1 cellular context compared by ENCODE assay signal in the genomic region with DNA sequence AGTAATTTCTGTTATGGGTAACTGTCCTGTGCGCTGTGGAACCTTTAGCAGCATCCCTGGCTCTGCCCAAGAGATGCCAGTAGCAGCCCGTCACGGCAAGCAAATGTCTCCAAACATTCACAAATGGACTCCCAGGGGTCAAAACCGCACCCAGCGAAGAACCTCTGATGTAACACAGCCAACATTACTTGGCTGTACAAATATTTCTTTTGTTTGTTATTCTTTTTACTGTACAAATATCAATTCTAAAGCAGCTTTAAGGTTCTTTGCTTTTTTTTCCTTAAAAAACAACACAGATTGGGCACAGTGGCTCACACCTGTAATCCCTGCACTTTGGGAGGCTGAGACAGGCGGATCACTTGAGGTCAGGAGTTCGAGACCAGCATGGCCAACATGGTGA.
A peak's percentile ranks its signal among the peaks of the same experiment; 100 is the strongest.
TF ChIP-seq lines count a peak whose summit lies in the region.

No MANE protein-coding gene starts in this region.

TF ChIP-seq in HepG2, 621 proteins besides CTCF, POLR2A, EP300 and RAD21 (continued from another document and continues in another):
- TF ChIP-seq, protein P1, sequence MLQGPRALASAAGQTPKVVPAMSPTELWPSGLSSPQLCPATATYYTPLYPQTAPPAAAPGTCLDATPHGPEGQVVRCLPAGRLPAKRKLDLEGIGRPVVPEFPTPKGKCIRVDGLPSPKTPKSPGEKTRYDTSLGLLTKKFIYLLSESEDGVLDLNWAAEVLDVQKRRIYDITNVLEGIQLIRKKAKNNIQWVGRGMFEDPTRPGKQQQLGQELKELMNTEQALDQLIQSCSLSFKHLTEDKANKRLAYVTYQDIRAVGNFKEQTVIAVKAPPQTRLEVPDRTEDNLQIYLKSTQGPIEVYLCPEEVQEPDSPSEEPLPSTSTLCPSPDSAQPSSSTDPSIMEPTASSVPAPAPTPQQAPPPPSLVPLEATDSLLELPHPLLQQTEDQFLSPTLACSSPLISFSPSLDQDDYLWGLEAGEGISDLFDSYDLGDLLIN (CRISPR knock-in tag; IDR thresholded peaks at IDR 0.05; ENCODE audit: borderline replicate concordance): no peak
- TF ChIP-seq ZNF598 (CRISPR knock-in tag; IDR thresholded peaks at IDR 0.05; ENCODE audit: borderline replicate concordance) (no peak), SAP130 (CRISPR knock-in tag; IDR thresholded peaks at IDR 0.05; ENCODE audit: low read depth) (no peak), ZBTB20 (CRISPR knock-in tag; IDR thresholded peaks at IDR 0.05; ENCODE audit: borderline replicate concordance, low read depth) (no peak), SMAD3 (CRISPR knock-in tag; IDR thresholded peaks at IDR 0.05) (no peak), ISL2 (CRISPR knock-in tag; IDR thresholded peaks at IDR 0.05) (0 out of 2 replicates have a peak, but pooled peaks have one; percentile 43), ZNF746 (CRISPR knock-in tag; IDR thresholded peaks at IDR 0.05) (no peak), NR2F1 (CRISPR knock-in tag; IDR thresholded peaks at IDR 0.05) (no peak; a peak in 1 of 4 replicates), AKAP8 (CRISPR knock-in tag; IDR thresholded peaks at IDR 0.05) (no peak), RARA (CRISPR knock-in tag; IDR thresholded peaks at IDR 0.05) (peak; percentile 52), ZNF460 (CRISPR knock-in tag; IDR thresholded peaks at IDR 0.05; ENCODE audit: borderline replicate concordance) (peak; percentile 40; the same call in 1 of the 2 replicates), HCFC1 (IDR thresholded peaks at IDR 0.05; ENCODE audit: low read depth, low read length) (no peak), TBX2 (CRISPR knock-in tag; IDR thresholded peaks at IDR 0.05; ENCODE audit: borderline replicate concordance) (no peak), ZNF75D (CRISPR knock-in tag; IDR thresholded peaks at IDR 0.05; ENCODE audit: borderline replicate concordance) (no peak), PRMT3 (CRISPR knock-in tag; IDR thresholded peaks at IDR 0.05; ENCODE audit: borderline replicate concordance, low read depth) (no peak), MAFK (conservative IDR thresholded peaks at IDR 0.05 in 1 of 2, IDR thresholded peaks at IDR 0.05 in 1 of 2; ENCODE audit: low read length in 2 of 2) (no peak), ZNF549 (CRISPR knock-in tag; IDR thresholded peaks at IDR 0.05) (no peak), CBX2 (IDR thresholded peaks at IDR 0.05; ENCODE audit: low read depth, low read length) (no peak), CBX2 (CRISPR knock-in tag; IDR thresholded peaks at IDR 0.05; ENCODE audit: low read depth) (no peak), FOXP1 (IDR thresholded peaks at IDR 0.05) (no peak), FOXP1 (CRISPR knock-in tag; IDR thresholded peaks at IDR 0.05) (peak; percentile 70), ZZZ3 (CRISPR knock-in tag; IDR thresholded peaks at IDR 0.05; ENCODE audit: borderline replicate concordance) (no peak), ZNF17 (CRISPR knock-in tag; IDR thresholded peaks at IDR 0.05) (no peak), ZNF563 (CRISPR knock-in tag; IDR thresholded peaks at IDR 0.05) (no peak), BRD4 (CRISPR knock-in tag; IDR thresholded peaks at IDR 0.05) (no peak), ZNF510 (CRISPR knock-in tag; IDR thresholded peaks at IDR 0.05; ENCODE audit: low read depth) (no peak), LCORL (IDR thresholded peaks at IDR 0.05) (no peak), LCORL (CRISPR knock-in tag; IDR thresholded peaks at IDR 0.05) (no peak), ZNF749 (CRISPR knock-in tag; IDR thresholded peaks at IDR 0.05; ENCODE audit: borderline replicate concordance) (no peak), SIX1 (CRISPR knock-in tag; IDR thresholded peaks at IDR 0.05; ENCODE audit: borderline replicate concordance) (no peak), RBFOX2 (IDR thresholded peaks at IDR 0.05; ENCODE audit: low read depth, low read length) (no peak), ZNF577 (CRISPR knock-in tag; IDR thresholded peaks at IDR 0.05; ENCODE audit: borderline replicate concordance, low read depth) (no peak), ZNF703 (CRISPR knock-in tag; IDR thresholded peaks at IDR 0.05; ENCODE audit: borderline replicate concordance) (no peak), CHD4 (IDR thresholded peaks at IDR 0.05; ENCODE audit: borderline replicate concordance, low read length) (peak; percentile 54; the same call in 1 of the 2 replicates), ZNF773 (CRISPR knock-in tag; IDR thresholded peaks at IDR 0.05; ENCODE audit: borderline replicate concordance) (no peak), HOXA7 (CRISPR knock-in tag; IDR thresholded peaks at IDR 0.05) (no peak), ZSCAN22 (CRISPR knock-in tag; IDR thresholded peaks at IDR 0.05) (no peak), SOX5 (CRISPR knock-in tag; IDR thresholded peaks at IDR 0.05; ENCODE audit: borderline replicate concordance) (peak; percentile 32; the same call in 1 of the 2 replicates)
- TF ChIP-seq, protein P2, sequence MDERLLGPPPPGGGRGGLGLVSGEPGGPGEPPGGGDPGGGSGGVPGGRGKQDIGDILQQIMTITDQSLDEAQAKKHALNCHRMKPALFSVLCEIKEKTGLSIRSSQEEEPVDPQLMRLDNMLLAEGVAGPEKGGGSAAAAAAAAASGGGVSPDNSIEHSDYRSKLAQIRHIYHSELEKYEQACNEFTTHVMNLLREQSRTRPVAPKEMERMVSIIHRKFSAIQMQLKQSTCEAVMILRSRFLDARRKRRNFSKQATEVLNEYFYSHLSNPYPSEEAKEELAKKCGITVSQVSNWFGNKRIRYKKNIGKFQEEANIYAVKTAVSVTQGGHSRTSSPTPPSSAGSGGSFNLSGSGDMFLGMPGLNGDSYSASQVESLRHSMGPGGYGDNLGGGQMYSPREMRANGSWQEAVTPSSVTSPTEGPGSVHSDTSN (CRISPR knock-in tag; IDR thresholded peaks at IDR 0.05): no peak
- TF ChIP-seq, protein P3, sequence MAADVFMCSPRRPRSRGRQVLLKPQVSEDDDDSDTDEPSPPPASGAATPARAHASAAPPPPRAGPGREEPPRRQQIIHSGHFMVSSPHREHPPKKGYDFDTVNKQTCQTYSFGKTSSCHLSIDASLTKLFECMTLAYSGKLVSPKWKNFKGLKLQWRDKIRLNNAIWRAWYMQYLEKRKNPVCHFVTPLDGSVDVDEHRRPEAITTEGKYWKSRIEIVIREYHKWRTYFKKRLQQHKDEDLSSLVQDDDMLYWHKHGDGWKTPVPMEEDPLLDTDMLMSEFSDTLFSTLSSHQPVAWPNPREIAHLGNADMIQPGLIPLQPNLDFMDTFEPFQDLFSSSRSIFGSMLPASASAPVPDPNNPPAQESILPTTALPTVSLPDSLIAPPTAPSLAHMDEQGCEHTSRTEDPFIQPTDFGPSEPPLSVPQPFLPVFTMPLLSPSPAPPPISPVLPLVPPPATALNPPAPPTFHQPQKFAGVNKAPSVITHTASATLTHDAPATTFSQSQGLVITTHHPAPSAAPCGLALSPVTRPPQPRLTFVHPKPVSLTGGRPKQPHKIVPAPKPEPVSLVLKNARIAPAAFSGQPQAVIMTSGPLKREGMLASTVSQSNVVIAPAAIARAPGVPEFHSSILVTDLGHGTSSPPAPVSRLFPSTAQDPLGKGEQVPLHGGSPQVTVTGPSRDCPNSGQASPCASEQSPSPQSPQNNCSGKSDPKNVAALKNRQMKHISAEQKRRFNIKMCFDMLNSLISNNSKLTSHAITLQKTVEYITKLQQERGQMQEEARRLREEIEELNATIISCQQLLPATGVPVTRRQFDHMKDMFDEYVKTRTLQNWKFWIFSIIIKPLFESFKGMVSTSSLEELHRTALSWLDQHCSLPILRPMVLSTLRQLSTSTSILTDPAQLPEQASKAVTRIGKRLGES (CRISPR knock-in tag; IDR thresholded peaks at IDR 0.05; ENCODE audit: borderline replicate concordance): no peak
- TF ChIP-seq, protein P4, sequence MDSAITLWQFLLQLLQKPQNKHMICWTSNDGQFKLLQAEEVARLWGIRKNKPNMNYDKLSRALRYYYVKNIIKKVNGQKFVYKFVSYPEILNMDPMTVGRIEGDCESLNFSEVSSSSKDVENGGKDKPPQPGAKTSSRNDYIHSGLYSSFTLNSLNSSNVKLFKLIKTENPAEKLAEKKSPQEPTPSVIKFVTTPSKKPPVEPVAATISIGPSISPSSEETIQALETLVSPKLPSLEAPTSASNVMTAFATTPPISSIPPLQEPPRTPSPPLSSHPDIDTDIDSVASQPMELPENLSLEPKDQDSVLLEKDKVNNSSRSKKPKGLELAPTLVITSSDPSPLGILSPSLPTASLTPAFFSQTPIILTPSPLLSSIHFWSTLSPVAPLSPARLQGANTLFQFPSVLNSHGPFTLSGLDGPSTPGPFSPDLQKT (CRISPR knock-in tag; IDR thresholded peaks at IDR 0.05; ENCODE audit: borderline replicate concordance): no peak
- TF ChIP-seq, protein P5, sequence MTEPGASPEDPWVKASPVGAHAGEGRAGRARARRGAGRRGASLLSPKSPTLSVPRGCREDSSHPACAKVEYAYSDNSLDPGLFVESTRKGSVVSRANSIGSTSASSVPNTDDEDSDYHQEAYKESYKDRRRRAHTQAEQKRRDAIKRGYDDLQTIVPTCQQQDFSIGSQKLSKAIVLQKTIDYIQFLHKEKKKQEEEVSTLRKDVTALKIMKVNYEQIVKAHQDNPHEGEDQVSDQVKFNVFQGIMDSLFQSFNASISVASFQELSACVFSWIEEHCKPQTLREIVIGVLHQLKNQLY (CRISPR knock-in tag; IDR thresholded peaks at IDR 0.05): no peak
- TF ChIP-seq, protein P6, sequence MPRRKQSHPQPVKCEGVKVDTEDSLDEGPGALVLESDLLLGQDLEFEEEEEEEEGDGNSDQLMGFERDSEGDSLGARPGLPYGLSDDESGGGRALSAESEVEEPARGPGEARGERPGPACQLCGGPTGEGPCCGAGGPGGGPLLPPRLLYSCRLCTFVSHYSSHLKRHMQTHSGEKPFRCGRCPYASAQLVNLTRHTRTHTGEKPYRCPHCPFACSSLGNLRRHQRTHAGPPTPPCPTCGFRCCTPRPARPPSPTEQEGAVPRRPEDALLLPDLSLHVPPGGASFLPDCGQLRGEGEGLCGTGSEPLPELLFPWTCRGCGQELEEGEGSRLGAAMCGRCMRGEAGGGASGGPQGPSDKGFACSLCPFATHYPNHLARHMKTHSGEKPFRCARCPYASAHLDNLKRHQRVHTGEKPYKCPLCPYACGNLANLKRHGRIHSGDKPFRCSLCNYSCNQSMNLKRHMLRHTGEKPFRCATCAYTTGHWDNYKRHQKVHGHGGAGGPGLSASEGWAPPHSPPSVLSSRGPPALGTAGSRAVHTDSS (CRISPR knock-in tag; conservative IDR thresholded peaks at IDR 0.05): no peak
- TF ChIP-seq, protein P7, sequence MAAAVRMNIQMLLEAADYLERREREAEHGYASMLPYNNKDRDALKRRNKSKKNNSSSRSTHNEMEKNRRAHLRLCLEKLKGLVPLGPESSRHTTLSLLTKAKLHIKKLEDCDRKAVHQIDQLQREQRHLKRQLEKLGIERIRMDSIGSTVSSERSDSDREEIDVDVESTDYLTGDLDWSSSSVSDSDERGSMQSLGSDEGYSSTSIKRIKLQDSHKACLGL (CRISPR knock-in tag; IDR thresholded peaks at IDR 0.05): no peak
- TF ChIP-seq, protein P8, sequence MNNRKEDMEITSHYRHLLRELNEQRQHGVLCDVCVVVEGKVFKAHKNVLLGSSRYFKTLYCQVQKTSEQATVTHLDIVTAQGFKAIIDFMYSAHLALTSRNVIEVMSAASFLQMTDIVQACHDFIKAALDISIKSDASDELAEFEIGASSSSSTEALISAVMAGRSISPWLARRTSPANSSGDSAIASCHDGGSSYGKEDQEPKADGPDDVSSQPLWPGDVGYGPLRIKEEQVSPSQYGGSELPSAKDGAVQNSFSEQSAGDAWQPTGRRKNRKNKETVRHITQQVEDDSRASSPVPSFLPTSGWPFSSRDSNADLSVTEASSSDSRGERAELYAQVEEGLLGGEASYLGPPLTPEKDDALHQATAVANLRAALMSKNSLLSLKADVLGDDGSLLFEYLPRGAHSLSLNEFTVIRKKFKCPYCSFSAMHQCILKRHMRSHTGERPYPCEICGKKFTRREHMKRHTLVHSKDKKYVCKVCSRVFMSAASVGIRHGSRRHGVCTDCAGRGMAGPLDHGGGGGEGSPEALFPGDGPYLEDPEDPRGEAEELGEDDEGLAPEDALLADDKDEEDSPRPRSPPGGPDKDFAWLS (CRISPR knock-in tag; IDR thresholded peaks at IDR 0.05; ENCODE audit: borderline replicate concordance): no peak
- TF ChIP-seq, protein P9, sequence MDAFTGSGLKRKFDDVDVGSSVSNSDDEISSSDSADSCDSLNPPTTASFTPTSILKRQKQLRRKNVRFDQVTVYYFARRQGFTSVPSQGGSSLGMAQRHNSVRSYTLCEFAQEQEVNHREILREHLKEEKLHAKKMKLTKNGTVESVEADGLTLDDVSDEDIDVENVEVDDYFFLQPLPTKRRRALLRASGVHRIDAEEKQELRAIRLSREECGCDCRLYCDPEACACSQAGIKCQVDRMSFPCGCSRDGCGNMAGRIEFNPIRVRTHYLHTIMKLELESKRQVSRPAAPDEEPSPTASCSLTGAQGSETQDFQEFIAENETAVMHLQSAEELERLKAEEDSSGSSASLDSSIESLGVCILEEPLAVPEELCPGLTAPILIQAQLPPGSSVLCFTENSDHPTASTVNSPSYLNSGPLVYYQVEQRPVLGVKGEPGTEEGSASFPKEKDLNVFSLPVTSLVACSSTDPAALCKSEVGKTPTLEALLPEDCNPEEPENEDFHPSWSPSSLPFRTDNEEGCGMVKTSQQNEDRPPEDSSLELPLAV (CRISPR knock-in tag; conservative IDR thresholded peaks at IDR 0.05; ENCODE audit: low read depth): no peak
- TF ChIP-seq, protein P10, sequence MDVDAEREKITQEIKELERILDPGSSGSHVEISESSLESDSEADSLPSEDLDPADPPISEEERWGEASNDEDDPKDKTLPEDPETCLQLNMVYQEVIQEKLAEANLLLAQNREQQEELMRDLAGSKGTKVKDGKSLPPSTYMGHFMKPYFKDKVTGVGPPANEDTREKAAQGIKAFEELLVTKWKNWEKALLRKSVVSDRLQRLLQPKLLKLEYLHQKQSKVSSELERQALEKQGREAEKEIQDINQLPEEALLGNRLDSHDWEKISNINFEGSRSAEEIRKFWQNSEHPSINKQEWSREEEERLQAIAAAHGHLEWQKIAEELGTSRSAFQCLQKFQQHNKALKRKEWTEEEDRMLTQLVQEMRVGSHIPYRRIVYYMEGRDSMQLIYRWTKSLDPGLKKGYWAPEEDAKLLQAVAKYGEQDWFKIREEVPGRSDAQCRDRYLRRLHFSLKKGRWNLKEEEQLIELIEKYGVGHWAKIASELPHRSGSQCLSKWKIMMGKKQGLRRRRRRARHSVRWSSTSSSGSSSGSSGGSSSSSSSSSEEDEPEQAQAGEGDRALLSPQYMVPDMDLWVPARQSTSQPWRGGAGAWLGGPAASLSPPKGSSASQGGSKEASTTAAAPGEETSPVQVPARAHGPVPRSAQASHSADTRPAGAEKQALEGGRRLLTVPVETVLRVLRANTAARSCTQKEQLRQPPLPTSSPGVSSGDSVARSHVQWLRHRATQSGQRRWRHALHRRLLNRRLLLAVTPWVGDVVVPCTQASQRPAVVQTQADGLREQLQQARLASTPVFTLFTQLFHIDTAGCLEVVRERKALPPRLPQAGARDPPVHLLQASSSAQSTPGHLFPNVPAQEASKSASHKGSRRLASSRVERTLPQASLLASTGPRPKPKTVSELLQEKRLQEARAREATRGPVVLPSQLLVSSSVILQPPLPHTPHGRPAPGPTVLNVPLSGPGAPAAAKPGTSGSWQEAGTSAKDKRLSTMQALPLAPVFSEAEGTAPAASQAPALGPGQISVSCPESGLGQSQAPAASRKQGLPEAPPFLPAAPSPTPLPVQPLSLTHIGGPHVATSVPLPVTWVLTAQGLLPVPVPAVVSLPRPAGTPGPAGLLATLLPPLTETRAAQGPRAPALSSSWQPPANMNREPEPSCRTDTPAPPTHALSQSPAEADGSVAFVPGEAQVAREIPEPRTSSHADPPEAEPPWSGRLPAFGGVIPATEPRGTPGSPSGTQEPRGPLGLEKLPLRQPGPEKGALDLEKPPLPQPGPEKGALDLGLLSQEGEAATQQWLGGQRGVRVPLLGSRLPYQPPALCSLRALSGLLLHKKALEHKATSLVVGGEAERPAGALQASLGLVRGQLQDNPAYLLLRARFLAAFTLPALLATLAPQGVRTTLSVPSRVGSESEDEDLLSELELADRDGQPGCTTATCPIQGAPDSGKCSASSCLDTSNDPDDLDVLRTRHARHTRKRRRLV (CRISPR knock-in tag; IDR thresholded peaks at IDR 0.05): no peak
